In genomic region chr19:33819875-33820781, GRCh38 we compare ENCODE assay signal across 8 cellular contexts. TPM values are rescaled to one million over a fixed set of nuclear protein-coding genes. Genes with fewer than 3 reads are reported as not detected.
DNase-seq lines count a peak whose midpoint lies in the region; ATAC-seq and TF ChIP-seq lines count a peak whose summit lies in the region.

No MANE protein-coding gene starts in this region.

- H3K4me1 Mint-ChIP-seq in IgD-negative memory B cell (peaks cover 4 to 11% (median 7%) of the 10 kb centered on the region in 3 donors), WTC11 (peaks cover 13% of the 10 kb centered on the region)

- H3K27me3 Mint-ChIP-seq in IgD-negative memory B cell (peaks cover 12% of the 10 kb centered on the region), WTC11 (ENCODE audit: low read depth) (peaks cover 12% of the 10 kb centered on the region)

- TF ChIP-seq CTCF in WTC11 (IDR thresholded peaks at IDR 0.05) (no peak), left lung (IDR thresholded peaks at IDR 0.05) (peak in 1 of 2 donors; percentile 13)

- no peaks in the 10 kb centered on the region for H3K36me3 Mint-ChIP-seq in IgD-negative memory B cell
- no peaks in the 10 kb centered on the region for H3K36me3 Mint-ChIP-seq in WTC11

- H3K4me1 ChIP-seq in left lung (peaks cover 12 to 62% of the 10 kb centered on the region in 2 donors), SJCRH30 (no peaks in the 10 kb centered on the region)

- peak; percentile 86 for ATAC-seq in WTC11
- peak; percentile 96 for ATAC-seq in left lung

- H3K27ac Mint-ChIP-seq in IgD-negative memory B cell, result no peak overlapping the region
- H3K27ac Mint-ChIP-seq in WTC11, result no peak overlapping the region

- H3K36me3 ChIP-seq in left lung, result no peaks in the 10 kb centered on the region
- no peaks in the 10 kb centered on the region for H3K36me3 ChIP-seq in SJCRH30

- H3K9me3 ChIP-seq in left lung (no peaks in the 10 kb centered on the region), SJCRH30 (replicated peaks) (no peaks in the 10 kb centered on the region)

- H3K4me3 Mint-ChIP-seq in IgD-negative memory B cell, result peak overlapping the region; percentile 41 to 83 (median 73)
- H3K4me3 Mint-ChIP-seq in WTC11, result peak overlapping the region; percentile 73

- POLR2A ChIA-PET in WTC11 (lab: Charles Lee), result interaction anchor here (0.7 to 1.5 kb wide), 4 partner anchors 22 to 86 kb away, joined by 3 to 8 read pairs (median 6); no protein-coding TSS in a partner anchor

- H3K27ac ChIP-seq in cingulate gyrus (ENCODE audit: low read depth, low read length), result peak overlapping the region; percentile 75
- peak overlapping the region; percentile 77 to 85 for H3K27ac ChIP-seq in left lung
- no peak overlapping the region for H3K27ac ChIP-seq in SJCRH30

- H3K4me3 ChIP-seq in left lung (peak overlapping the region; percentile 32 to 36), SJCRH30 (no peak overlapping the region)

- H3K9me3 Mint-ChIP-seq in IgD-negative memory B cell (no peaks in the 10 kb centered on the region), WTC11 (no peaks in the 10 kb centered on the region)

- CTCF ChIA-PET in WTC11 (lab: Charles Lee), result interaction anchor here (0.9 to 1.8 kb wide), 6 partner anchors 25 to 276 kb away, joined by 3 to 12 read pairs (median 6); no protein-coding TSS in a partner anchor

- DNase-seq in DMS79 (lab: John Stamatoyannopoulos, UW) (peak; percentile 30), WTC11 (ENCODE audit: low spot score) (peak; percentile 83), left lung (peak; percentile 89 to 98), SJCRH30 (no peak), NCI-H187 treated with DMSO at 0.1 percent for 48 hours (lab: John Stamatoyannopoulos, UW) (no peak)
- peak; percentile 34 to 61 for DNase-seq in stimulated activated CD4-positive, alpha-beta T cell treated with anti-CD3 and anti-CD28 coated beads, Interleukin-4, amount 100 ng/mL, for 4 hours

- intact Hi-C loops in left lung (cut with DNase I), result no loop called here

- no peaks in the 10 kb centered on the region for H3K27me3 ChIP-seq in left lung
- no peaks in the 10 kb centered on the region for H3K27me3 ChIP-seq in SJCRH30

TF ChIP-seq in WTC11, 78 proteins besides CTCF, POLR2A, EP300 and RAD21 (continues in another document):
- no peak for TF ChIP-seq SOX15 (CRISPR knock-in tag; IDR thresholded peaks at IDR 0.05)
- TF ChIP-seq PREB (CRISPR knock-in tag; IDR thresholded peaks at IDR 0.05; ENCODE audit: borderline replicate concordance), result no peak
- TF ChIP-seq ZNF423 (CRISPR knock-in tag; IDR thresholded peaks at IDR 0.05), result peak; percentile 6; the same call in 1 of the 2 replicates
- TF ChIP-seq NFYB (CRISPR knock-in tag; conservative IDR thresholded peaks at IDR 0.05; ENCODE audit: low read depth), result no peak
- 0 out of 2 replicates have a peak, but pooled peaks have one; percentile 24 for TF ChIP-seq SMAD3 (CRISPR knock-in tag; IDR thresholded peaks at IDR 0.05; ENCODE audit: borderline replicate concordance)
- TF ChIP-seq TEAD4 (CRISPR knock-in tag; IDR thresholded peaks at IDR 0.05), result no peak
- peak; percentile 59; the same call in 1 of the 2 replicates for TF ChIP-seq MAX (CRISPR knock-in tag; IDR thresholded peaks at IDR 0.05)
- peak; percentile 57; the same call in 1 of the 2 replicates for TF ChIP-seq FOXP4 (CRISPR knock-in tag; IDR thresholded peaks at IDR 0.05)
- TF ChIP-seq MLX (CRISPR knock-in tag; IDR thresholded peaks at IDR 0.05), result no peak
- TF ChIP-seq USF1 (CRISPR knock-in tag; IDR thresholded peaks at IDR 0.05), result peak; percentile 29; the same call in 1 of the 2 replicates
- no peak for TF ChIP-seq ATF6 (CRISPR knock-in tag; IDR thresholded peaks at IDR 0.05)
- peak; percentile 68; the same call in 1 of the 2 replicates for TF ChIP-seq ZNF121 (CRISPR knock-in tag; IDR thresholded peaks at IDR 0.05)
- no peak for TF ChIP-seq E2F4 (CRISPR knock-in tag; IDR thresholded peaks at IDR 0.05; ENCODE audit: borderline replicate concordance, low read depth)
- no peak for TF ChIP-seq ERG (CRISPR knock-in tag; IDR thresholded peaks at IDR 0.05)
- 0 out of 2 replicates have a peak, but pooled peaks have one; percentile 20 for TF ChIP-seq SP1 (CRISPR knock-in tag; conservative IDR thresholded peaks at IDR 0.05)
- TF ChIP-seq IRF2 (CRISPR knock-in tag; IDR thresholded peaks at IDR 0.05; ENCODE audit: borderline replicate concordance, low read depth), result no peak
- no peak for TF ChIP-seq TP53 (CRISPR knock-in tag; IDR thresholded peaks at IDR 0.05)
- TF ChIP-seq NFE2L1 (CRISPR knock-in tag; IDR thresholded peaks at IDR 0.05), result no peak

RNA-seq across cellular contexts. Expression of gene KCTD15, which starts 23.5 kb away (rescaled TPM):
- polyA plus RNA-seq in IgD-negative memory B cell, result not detected
- total RNA-seq in WTC11 (2021), result 32.7 to 41.5 TPM (median 35.5 TPM) in 3 replicates
- 10 to 100 TPM; 21.8 to 28.2 TPM for total RNA-seq in left lung
- total RNA-seq in SJCRH30 (2014; rRNA removed; shearing (Covaris generic)), result 38.8 and 42.0 TPM in 2 replicates

Comparison
In these comparisons a context has a peak if more than half of its experiments do, and no peak if none do; other contexts are left out.
1. DNase-seq: peak in DMS79 (single experiment), WTC11 (single experiment), left lung (2 of 2) and stimulated activated CD4-positive, alpha-beta T cell treated with anti-CD3 and anti-CD28 coated beads, Interleukin-4, amount 100 ng/mL, for 4 hours (2 of 2); none in SJCRH30 (0 of 2) and NCI-H187 treated with DMSO at 0.1 percent for 48 hours (single experiment).